8 cellular contexts compared by ENCODE assay signal in the genomic region with DNA sequence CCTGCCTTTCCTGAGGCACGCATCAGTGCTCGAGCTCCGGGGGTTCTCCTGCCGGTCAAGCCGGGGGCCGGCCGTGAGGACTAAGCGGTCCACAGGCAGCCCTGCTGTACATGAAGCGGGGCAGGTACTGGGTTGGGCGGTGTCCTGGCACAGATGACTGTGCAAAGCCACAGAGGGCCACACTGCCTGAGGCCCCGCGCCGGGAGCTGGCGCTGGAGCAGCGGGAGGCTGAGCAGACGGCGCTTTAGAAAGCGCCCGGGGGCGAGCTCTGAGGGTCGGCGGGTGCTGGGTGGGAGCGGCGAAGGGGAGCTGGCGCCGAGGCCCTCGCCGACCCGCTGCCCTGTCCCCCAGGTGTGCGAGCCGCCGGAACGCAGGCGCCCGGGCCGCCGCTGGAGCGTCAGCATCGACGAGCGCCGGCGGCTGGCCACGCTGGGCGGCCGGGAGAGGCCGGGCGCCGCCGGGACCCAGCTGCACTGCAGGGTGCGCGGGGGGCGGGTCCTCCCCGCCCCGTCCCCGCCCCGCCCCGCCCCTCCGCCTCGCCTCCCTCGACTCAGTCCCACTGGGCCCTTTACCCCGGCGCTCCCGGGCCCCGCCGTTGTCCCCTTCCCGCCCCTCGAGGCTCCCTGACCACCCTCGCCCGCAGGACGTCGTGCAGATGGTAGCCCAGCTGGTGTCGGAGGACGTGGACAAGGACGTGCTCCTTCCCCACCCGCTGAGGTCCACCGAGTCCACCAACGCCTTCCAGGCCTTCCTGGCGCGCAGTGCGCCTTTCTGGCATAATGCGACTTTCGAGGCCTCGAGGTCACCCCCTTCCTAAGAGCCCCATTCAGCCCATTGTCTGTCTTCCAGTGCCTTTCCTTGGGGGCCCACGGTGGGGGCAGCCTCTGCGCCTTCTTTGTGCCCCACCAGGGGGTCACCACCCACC. TPM values are rescaled to one million over a fixed set of nuclear protein-coding genes. Genes with fewer than 3 reads are reported as not detected.
DNase-seq lines count a peak whose midpoint lies in the region; ATAC-seq and TF ChIP-seq lines count a peak whose summit lies in the region.

No MANE protein-coding gene starts in this region.

- H3K36me3 ChIP-seq in right atrium auricular region (no peaks in the 10 kb centered on the region), skeletal muscle satellite cell (ENCODE audit: insufficient read depth, low read length) (no peaks in the 10 kb centered on the region)

- H3K27me3 ChIP-seq in right atrium auricular region (no peaks in the 10 kb centered on the region), skeletal muscle satellite cell (ENCODE audit: control insufficient read depth, insufficient read depth, low read length) (no peaks in the 10 kb centered on the region)

- peak overlapping the region; percentile 83 for H3K4me2 ChIP-seq in skeletal muscle satellite cell (ENCODE audit: low read length)

- intact Hi-C loops in Calu3 (cut with micrococcal nuclease; ENCODE audit: unreplicated experiment) = no loop called here

- peak overlapping the region; percentile 71 for H3K4me3 Mint-ChIP-seq in Calu3 (ENCODE audit: low read depth, unreplicated experiment)
- no peak overlapping the region for H3K4me3 Mint-ChIP-seq in activated naive CD8-positive, alpha-beta T cell treated with anti-CD3 and anti-CD28 coated beads for 36 hours

- CTCF ChIA-PET in Calu3 (lab: Charles Lee) = interaction anchor here (0.6 to 1.0 kb wide), 5 partner anchors 13 to 714 kb away, joined by 3 to 6 read pairs (median 3); no protein-coding TSS in a partner anchor

- TF ChIP-seq CTCF in Calu3 (IDR thresholded peaks at IDR 0.05; ENCODE audit: unreplicated experiment) (no peak), right atrium auricular region (IDR thresholded peaks at IDR 0.05) (no peak)

- H3K27ac Mint-ChIP-seq in Calu3 (ENCODE audit: unreplicated experiment) = no peak overlapping the region
- no peak overlapping the region for H3K27ac Mint-ChIP-seq in activated naive CD8-positive, alpha-beta T cell treated with anti-CD3 and anti-CD28 coated beads for 36 hours

- no peaks in the 10 kb centered on the region for H3K9me3 Mint-ChIP-seq in Calu3 (ENCODE audit: low read depth, unreplicated experiment)
- H3K9me3 Mint-ChIP-seq in activated naive CD8-positive, alpha-beta T cell treated with anti-CD3 and anti-CD28 coated beads for 36 hours = no peaks in the 10 kb centered on the region

- peak overlapping the region; percentile 50 for H3K9ac ChIP-seq in skeletal muscle satellite cell (ENCODE audit: low read depth, low read length)

- H3K27ac ChIP-seq in right atrium auricular region = no peak overlapping the region

- no TSS peak for BruUV-seq in Calu3 (replicated peaks; lab: Mats Ljungman, UMichigan)

- peaks cover 5% of the 10 kb centered on the region for H3K36me3 Mint-ChIP-seq in Calu3 (ENCODE audit: insufficient read depth, unreplicated experiment)
- no peaks in the 10 kb centered on the region for H3K36me3 Mint-ChIP-seq in activated naive CD8-positive, alpha-beta T cell treated with anti-CD3 and anti-CD28 coated beads for 36 hours

- DNase-seq in Calu3 = peak; percentile 60
- peak; percentile 18 for DNase-seq in LHCN-M2 (ENCODE audit: low read depth)
- peak; percentile 42 for DNase-seq in activated naive CD8-positive, alpha-beta T cell treated with anti-CD3 and anti-CD28 coated beads for 36 hours
- DNase-seq in right atrium auricular region (ENCODE audit: low spot score) = no peak
- no peak for DNase-seq in anterior cingulate cortex (lab: John Stamatoyannopoulos, UW)
- DNase-seq in cerebellum (ENCODE audit: low spot score) = no peak

- peak overlapping the region; percentile 28 to 48 for H3K4me3 ChIP-seq in right atrium auricular region
- peak overlapping the region; percentile 66 for H3K4me3 ChIP-seq in skeletal muscle satellite cell (ENCODE audit: low read length)

- ATAC-seq in HG02970 (IDR thresholded peaks at IDR 0.05; ENCODE audit: low FRiP score, unreplicated experiment) = no peak

- H3K4me1 ChIP-seq in right atrium auricular region (peaks cover 0 to 31% of the 10 kb centered on the region in 2 donors), skeletal muscle satellite cell (ENCODE audit: control insufficient read depth, insufficient read depth, low read length) (peaks cover 14% of the 10 kb centered on the region)

- H3K9me3 ChIP-seq in right atrium auricular region (no peaks in the 10 kb centered on the region), skeletal muscle satellite cell (replicated peaks; ENCODE audit: low read length) (no peaks in the 10 kb centered on the region)

- H3K27me3 Mint-ChIP-seq in Calu3 (ENCODE audit: unreplicated experiment) = peaks cover 48% of the 10 kb centered on the region
- peaks cover 27% of the 10 kb centered on the region for H3K27me3 Mint-ChIP-seq in activated naive CD8-positive, alpha-beta T cell treated with anti-CD3 and anti-CD28 coated beads for 36 hours

- no peaks in the 10 kb centered on the region for H3K4me1 Mint-ChIP-seq in Calu3 (ENCODE audit: low read depth, unreplicated experiment)
- H3K4me1 Mint-ChIP-seq in activated naive CD8-positive, alpha-beta T cell treated with anti-CD3 and anti-CD28 coated beads for 36 hours = peaks cover 9% of the 10 kb centered on the region

RNA-seq across cellular contexts. Expression of a gene that starts 8.3 kb away (rescaled TPM):
- total RNA-seq in Calu3 (2022) (161 and 168 TPM in 2 replicates), LHCN-M2 (2014; rRNA removed) (46.7 and 47.9 TPM in 2 replicates), right atrium auricular region (10 to 100 TPM; 51.9 to 61.7 TPM), cerebellum (58.1 TPM)
- polyA plus RNA-seq in LHCN-M2 (2012) = 37.4 TPM
- 100 to 1,000 TPM; 148 to 149 TPM for total RNA-seq in activated naive CD8-positive, alpha-beta T cell treated with anti-CD3 and anti-CD28 coated beads for 36 hours
- total RNA-seq in skeletal muscle satellite cell (2012; rRNA removed) = 41.7 and 55.8 TPM in 2 replicates

RNA-seq across cellular contexts. Expression of a gene that starts 12.9 kb away (rescaled TPM):
- total RNA-seq in Calu3 (2022) (1.6 and 2.8 TPM in 2 replicates), LHCN-M2 (2014; rRNA removed) (0.06 TPM in 1 of 2 replicates, not detected in the other), right atrium auricular region (under 1 TPM in 1 of 2 donors, not detected in 1; 0.16 TPM), cerebellum (1.4 TPM)
- 0.38 TPM for polyA plus RNA-seq in LHCN-M2 (2012)
- 1 to 10 TPM in 1 of 2 experiments, under 1 TPM in 1; 0.56 to 2.1 TPM for total RNA-seq in activated naive CD8-positive, alpha-beta T cell treated with anti-CD3 and anti-CD28 coated beads for 36 hours
- total RNA-seq in skeletal muscle satellite cell (2012; rRNA removed) = 0.22 and 0.25 TPM in 2 replicates

Comparison
In these comparisons a context has a peak if more than half of its experiments do, and no peak if none do; other contexts are left out.
1. DNase-seq: peak in Calu3 (single experiment), LHCN-M2 (single experiment) and activated naive CD8-positive, alpha-beta T cell treated with anti-CD3 and anti-CD28 coated beads for 36 hours (single experiment); none in right atrium auricular region (single experiment), anterior cingulate cortex (0 of 58) and cerebellum (single experiment).